14 cellular contexts compared by ENCODE assay signal in the genomic region with DNA sequence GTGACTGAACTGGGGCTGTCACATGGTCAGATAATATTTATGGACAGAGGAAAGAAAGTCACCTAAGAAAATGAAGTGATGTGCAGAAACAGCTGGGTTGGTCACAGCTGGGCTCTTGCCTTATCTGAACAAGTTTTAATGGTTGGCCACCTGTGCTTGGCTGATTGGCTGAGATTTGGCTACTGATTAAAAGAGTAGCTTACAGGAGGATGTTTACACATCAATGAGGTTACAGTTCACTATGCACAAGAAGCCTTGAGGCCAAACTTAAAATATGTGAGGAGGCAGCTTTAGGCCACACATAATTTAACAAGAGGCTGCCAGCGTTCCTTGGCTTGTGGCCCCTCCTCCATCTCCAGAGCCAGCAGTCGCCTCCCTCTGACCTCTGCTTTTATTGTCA.
"Had no signal": no experiment of that assay in that cellular context is flagged by ENCODE, and none has a peak within 500 bp of the region (broad histone marks: within the 10 kb centered on the region; RNA-seq: fewer than 3 reads in every experiment).

No MANE protein-coding gene starts in this region.

- H3K9me3 ChIP-seq: gastroesophageal sphincter, stomach, thoracic aorta had no signal

- H3K4me3 ChIP-seq: coronary artery, gastroesophageal sphincter, stomach, thoracic aorta had no signal

- H3K27me3 ChIP-seq: gastroesophageal sphincter had no signal

- H3K27ac Mint-ChIP-seq: activated CD8-positive, alpha-beta T cell treated with anti-CD3 and anti-CD28 coated beads for 36 hours; activated naive CD4-positive, alpha-beta T cell treated with anti-CD3 and anti-CD28 coated beads for 36 hours; nephron progenitor cell had no signal

- H3K27ac ChIP-seq: coronary artery, gastroesophageal sphincter, stomach, thoracic aorta had no signal

- DNase-seq: activated CD4-positive, alpha-beta T cell treated with anti-CD3 and anti-CD28 coated beads for 4 hours; activated CD8-positive, alpha-beta T cell treated with anti-CD3 and anti-CD28 coated beads for 36 hours; activated naive CD4-positive, alpha-beta T cell treated with anti-CD3 and anti-CD28 coated beads for 36 hours; caudate nucleus; effector CD4-positive, alpha-beta T cell; hippocampal formation; mesenchymal stem cell; nephron progenitor cell; stimulated activated CD4-positive, alpha-beta T cell treated with anti-CD3 and anti-CD28 coated beads, Interleukin-15, amount 100 ng/mL, for 24 hours; stimulated activated CD4-positive, alpha-beta T cell treated with anti-CD3 and anti-CD28 coated beads, Interleukin-4, amount 100 ng/mL, for 24 hours; stomach had no signal

- ATAC-seq: gastroesophageal sphincter had no signal

- H3K4me1 ChIP-seq: gastroesophageal sphincter, stomach had no signal

- H3K9me3 Mint-ChIP-seq: activated CD8-positive, alpha-beta T cell treated with anti-CD3 and anti-CD28 coated beads for 36 hours; activated naive CD4-positive, alpha-beta T cell treated with anti-CD3 and anti-CD28 coated beads for 36 hours had no signal

- H3K36me3 ChIP-seq: gastroesophageal sphincter, stomach, thoracic aorta had no signal
